Comparison of ENCODE assay signal across 1 cellular context in genomic region chr1:153534933-153535663, GRCh38.
TF ChIP-seq lines count a peak whose summit lies in the region.

No MANE protein-coding gene starts in this region.

TF ChIP-seq in endothelial cell of umbilical vein, 7 proteins besides CTCF, POLR2A, EP300 and RAD21 (continued from another document):
- TF ChIP-seq POLR2AphosphoS5 (IDR thresholded peaks at IDR 0.05; ENCODE audit: insufficient read depth, low read depth, low read length) (peak; percentile 8), FOS (IDR thresholded peaks at IDR 0.05; ENCODE audit: borderline replicate concordance, insufficient read depth, low read length) (no peak), MYC (IDR thresholded peaks at IDR 0.05; ENCODE audit: low read depth, low read length) (no peak), GATA2 (IDR thresholded peaks at IDR 0.05; ENCODE audit: insufficient read depth, insufficient read length, low read depth, low read length) (no peak), EZH2 (IDR thresholded peaks at IDR 0.05; ENCODE audit: borderline replicate concordance, low read depth, low read length, severe bottlenecking) (no peak)
